In genomic region chr18:55748227-55748738, GRCh38 we compare ENCODE assay signal across 1 cellular context.
TF ChIP-seq lines count a peak whose summit lies in the region.

No MANE protein-coding gene starts in this region.

TF ChIP-seq in K562, 482 proteins besides CTCF, POLR2A, EP300 and RAD21 (continued from another document and continues in another):
- no peak for TF ChIP-seq MLX (CRISPR knock-in tag; conservative IDR thresholded peaks at IDR 0.05)
- peak; percentile 71 for TF ChIP-seq BHLHE40 (IDR thresholded peaks at IDR 0.05; ENCODE audit: low read length)
- TF ChIP-seq OTX1 (CRISPR knock-in tag; IDR thresholded peaks at IDR 0.05) = no peak
- no peak for TF ChIP-seq PRPF4 (IDR thresholded peaks at IDR 0.05; ENCODE audit: insufficient read depth, low read depth, low read length, poor library complexity, severe bottlenecking)
- no peak for TF ChIP-seq ETV1 (tag; conservative IDR thresholded peaks at IDR 0.05; ENCODE audit: low read depth)
- TF ChIP-seq ZBTB9 (CRISPR knock-in tag; IDR thresholded peaks at IDR 0.05) = peak; percentile 77
- peak; percentile 82 for TF ChIP-seq HLTF (IDR thresholded peaks at IDR 0.05)
- TF ChIP-seq MEIS2 (IDR thresholded peaks at IDR 0.05; ENCODE audit: partially characterized antibody) = peak; percentile 86
- TF ChIP-seq HDAC8 (tag; IDR thresholded peaks at IDR 0.05) = no peak
- TF ChIP-seq LARP7 (IDR thresholded peaks at IDR 0.05) = no peak; the same call in 1 of the 2 replicates
- TF ChIP-seq ARID3A (IDR thresholded peaks at IDR 0.05; ENCODE audit: borderline replicate concordance, low read depth, low read length) = no peak
- no peak for TF ChIP-seq CBX8 (IDR thresholded peaks at IDR 0.05; ENCODE audit: borderline replicate concordance, extremely low read depth, low read depth, low read length, poor library complexity, severe bottlenecking)
- peak in 1 of 2 experiments; percentile 89; a peak in 2 of 4 replicates for TF ChIP-seq TEAD1 (CRISPR knock-in tag; IDR thresholded peaks at IDR 0.05)
- TF ChIP-seq HDAC2 (IDR thresholded peaks at IDR 0.05) = peak; percentile 98
- TF ChIP-seq CUX1 (CRISPR knock-in tag; IDR thresholded peaks at IDR 0.05) = no peak
- peak in 1 of 2 experiments; percentile 84; a peak in 1 of 4 replicates for TF ChIP-seq NONO (IDR thresholded peaks at IDR 0.05; ENCODE audit: low read depth in 2 of 2, low read length in 1 of 2)
- no peak for TF ChIP-seq ZNF717 (CRISPR knock-in tag; IDR thresholded peaks at IDR 0.05)
- TF ChIP-seq SMAD4 (CRISPR knock-in tag; conservative IDR thresholded peaks at IDR 0.05) = peak; percentile 90
- TF ChIP-seq CBX3 (IDR thresholded peaks at IDR 0.05; ENCODE audit: borderline replicate concordance in 1 of 2, low read length in 2 of 2) = peak in 1 of 2 experiments; percentile 69; a peak in 1 of 3 replicates
- peak; percentile 56 for TF ChIP-seq JUN (IDR thresholded peaks at IDR 0.05; ENCODE audit: borderline replicate concordance, low read depth, low read length)
- TF ChIP-seq JUN (CRISPR knock-in tag; IDR thresholded peaks at IDR 0.05; ENCODE audit: borderline replicate concordance) = no peak
- peak; percentile 100 for TF ChIP-seq SOX6 (IDR thresholded peaks at IDR 0.05)
- no peak for TF ChIP-seq CSDE1 (IDR thresholded peaks at IDR 0.05)
- no peak for TF ChIP-seq SP2 (IDR thresholded peaks at IDR 0.05; ENCODE audit: extremely low read depth, low read depth, low read length, poor library complexity, severe bottlenecking)
- no peak for TF ChIP-seq FUS (optimal IDR thresholded peaks at IDR 0.05; ENCODE audit: low read depth, low read length)
- peak; percentile 93 for TF ChIP-seq ZNF395 (CRISPR knock-in tag; IDR thresholded peaks at IDR 0.05)
- no peak for TF ChIP-seq HNRNPK (IDR thresholded peaks at IDR 0.05; ENCODE audit: low read depth, low read length, poor library complexity, severe bottlenecking)
- TF ChIP-seq TCF7 (IDR thresholded peaks at IDR 0.05; ENCODE audit: borderline replicate concordance) = 0 out of 2 replicates have a peak, but pooled peaks have one; percentile 89
- no peak for TF ChIP-seq AFF4 (CRISPR knock-in tag; IDR thresholded peaks at IDR 0.05)
- TF ChIP-seq ZNF644 (tag; IDR thresholded peaks at IDR 0.05; ENCODE audit: low read depth) = peak; percentile 87
- TF ChIP-seq SLC30A9 (CRISPR knock-in tag; IDR thresholded peaks at IDR 0.05) = no peak
- TF ChIP-seq HNRNPUL1 (IDR thresholded peaks at IDR 0.05; ENCODE audit: low read length) = no peak
- TF ChIP-seq SMAD3 (CRISPR knock-in tag; conservative IDR thresholded peaks at IDR 0.05) = peak; percentile 90
- TF ChIP-seq ZNF324 (CRISPR knock-in tag; IDR thresholded peaks at IDR 0.05) = no peak
- no peak for TF ChIP-seq THRAP3 (IDR thresholded peaks at IDR 0.05; ENCODE audit: borderline replicate concordance)
- peak; percentile 85; the same call in 1 of the 2 replicates for TF ChIP-seq ELF4 (CRISPR knock-in tag; IDR thresholded peaks at IDR 0.05)
- no peak for TF ChIP-seq SIX5 (IDR thresholded peaks at IDR 0.05; ENCODE audit: borderline replicate concordance in 1 of 2, insufficient read depth in 1 of 2, low read depth in 1 of 2, low read length in 2 of 2)
- no peak for TF ChIP-seq CCAR2 (IDR thresholded peaks at IDR 0.05; ENCODE audit: low read depth, low read length)
- peak; percentile 91 to 92 for TF ChIP-seq ARNT (IDR thresholded peaks at IDR 0.05)
- no peak for TF ChIP-seq NELFE (IDR thresholded peaks at IDR 0.05; ENCODE audit: insufficient read depth, insufficient read length)
- TF ChIP-seq SRSF1 (IDR thresholded peaks at IDR 0.05; ENCODE audit: low read depth, low read length) = no peak
- TF ChIP-seq ZNF583 (CRISPR knock-in tag; IDR thresholded peaks at IDR 0.05) = peak; percentile 51; the same call in 1 of the 2 replicates
- no peak for TF ChIP-seq TBP (optimal IDR thresholded peaks at IDR 0.05; ENCODE audit: low read depth, low read length)
- peak; percentile 57; the same call in 1 of the 2 replicates for TF ChIP-seq ZKSCAN1 (IDR thresholded peaks at IDR 0.05; ENCODE audit: low read depth, low read length)
- no peak for TF ChIP-seq SIRT6 (IDR thresholded peaks at IDR 0.05; ENCODE audit: low read depth, low read length)
- peak; percentile 69; the same call in 1 of the 2 replicates for TF ChIP-seq ZNF274 (IDR thresholded peaks at IDR 0.05; ENCODE audit: borderline replicate concordance, low read depth, low read length)
- no peak for TF ChIP-seq ELF2 (CRISPR knock-in tag; IDR thresholded peaks at IDR 0.05)
- no peak for TF ChIP-seq GABPB2 (CRISPR knock-in tag; conservative IDR thresholded peaks at IDR 0.05)
- TF ChIP-seq YY1 (IDR thresholded peaks at IDR 0.05; ENCODE audit: borderline replicate concordance in 1 of 3, control insufficient read depth in 1 of 3, extremely low read depth in 1 of 3, insufficient read depth in 3 of 3, insufficient read length in 1 of 3, insufficient replicate concordance in 2 of 3, low read depth in 1 of 3, low read length in 2 of 3) = peak in 1 of 3 experiments; percentile 40
- no peak for TF ChIP-seq ZBTB8A (IDR thresholded peaks at IDR 0.05; ENCODE audit: partially characterized antibody)
- TF ChIP-seq ZNF253 (CRISPR knock-in tag; conservative IDR thresholded peaks at IDR 0.05) = no peak
- no peak for TF ChIP-seq PURB (CRISPR knock-in tag; IDR thresholded peaks at IDR 0.05; ENCODE audit: low read depth)
- TF ChIP-seq HOXB6 (CRISPR knock-in tag; IDR thresholded peaks at IDR 0.05; ENCODE audit: borderline replicate concordance) = no peak
- no peak for TF ChIP-seq TSC22D4 (tag; IDR thresholded peaks at IDR 0.05)
- TF ChIP-seq MBD2 (IDR thresholded peaks at IDR 0.05; ENCODE audit: borderline replicate concordance, low read depth) = peak; percentile 90
